ENCODE assay signal across 10 cellular contexts in the genomic region with DNA sequence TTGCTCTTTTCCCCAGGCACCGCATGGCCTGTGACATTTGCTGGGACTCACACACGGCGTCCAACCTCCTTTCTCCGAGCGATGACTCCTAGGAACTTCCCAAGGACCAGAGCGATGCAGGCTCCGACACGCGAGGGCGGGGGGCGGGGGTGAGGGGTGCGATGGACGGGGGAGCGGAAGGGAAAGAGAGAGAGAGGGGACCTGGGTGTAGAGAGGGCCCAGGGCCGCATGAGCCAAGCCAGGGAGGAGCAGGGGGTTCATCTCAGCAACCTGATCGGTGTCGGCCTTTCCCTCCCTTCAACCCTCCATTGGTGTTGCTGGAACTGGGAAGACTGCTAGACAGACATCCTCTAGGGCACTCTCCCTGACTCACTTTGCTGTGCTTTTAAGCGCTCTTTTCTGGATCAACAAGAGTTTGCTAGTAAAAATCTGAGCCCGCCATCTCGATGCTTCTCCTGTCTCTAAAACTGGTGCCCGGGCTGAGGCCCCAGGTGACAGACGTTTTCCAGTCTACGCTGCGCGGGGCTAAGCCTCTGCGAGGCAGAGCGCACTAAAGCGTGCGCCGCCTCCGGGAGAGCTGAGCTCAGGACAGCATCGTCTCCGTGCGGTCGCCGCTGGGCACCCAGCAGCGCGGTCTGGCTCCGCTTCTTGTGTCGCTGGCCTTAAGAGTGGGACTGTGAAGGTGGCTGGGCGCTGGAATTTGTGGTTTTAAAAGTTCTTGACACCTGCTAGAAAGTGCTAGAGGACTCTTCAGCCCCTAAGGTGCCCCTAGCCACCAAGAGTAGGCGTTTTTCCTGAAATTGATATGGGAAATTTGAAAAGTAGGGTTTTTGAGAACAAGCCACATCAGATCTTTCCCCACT. TPM values are rescaled to one million over a fixed set of nuclear protein-coding genes. Genes with fewer than 3 reads are reported as not detected.
A peak's percentile ranks its signal among the peaks of the same experiment; 100 is the strongest.
DNase-seq lines count a peak whose midpoint lies in the region; ATAC-seq, FAIRE-seq and TF ChIP-seq lines count a peak whose summit lies in the region.
"Had no signal": no experiment of that assay in that cellular context is flagged by ENCODE, and none has a peak within 500 bp of the region (broad histone marks: within the 10 kb centered on the region; RNA-seq: fewer than 3 reads in every experiment).

No MANE protein-coding gene starts in this region.

- DNase-seq in activated effector memory CD4-positive, alpha-beta T cell treated with anti-CD3 and anti-CD28 coated beads, Interleukin-2, amount 50 U/mL, for 16 hours, result peak; percentile 66
- no peak for DNase-seq in activated effector memory CD4-positive, alpha-beta T cell treated with Interleukin-2 at 50 U/mL for 16 hours
- no peak for DNase-seq in adipocyte (ENCODE audit: low read depth)
- no peak for DNase-seq in kidney epithelial cell (ENCODE audit: low read depth)
- DNase-seq in stimulated activated naive CD8-positive, alpha-beta T cell treated with anti-CD3 and anti-CD28 coated beads, Interleukin-15, Interleukin-2, amounts not matched to agents 100 U/mL and 50 U/mL, for 24 hours, result peak; percentile 43
- no peak for DNase-seq in D721Med (ENCODE audit: insufficient read length, low spot score)
- DNase-seq in HTR-8/SVneo (ENCODE audit: insufficient read length, low spot score), result no peak

- peaks cover 27% of the 10 kb centered on the region for H3K4me1 ChIP-seq in adipocyte (ENCODE audit: control insufficient read depth, insufficient read depth, low read length)

- H3K36me3 ChIP-seq in adipocyte (ENCODE audit: control insufficient read depth, insufficient read depth, low read length, severe bottlenecking) (no peaks in the 10 kb centered on the region), kidney epithelial cell (ENCODE audit: control insufficient read depth, insufficient read depth, low read length) (no peaks in the 10 kb centered on the region)

- no peak for FAIRE-seq in D721Med (lab: Jason Lieb, UNC)
- FAIRE-seq in HTR-8/SVneo (lab: Jason Lieb, UNC), result no peak

- H3K4me3 ChIP-seq in adipocyte (ENCODE audit: low read length) (peak overlapping the region; percentile 68), kidney epithelial cell (ENCODE audit: low read depth, low read length) (peak overlapping the region; percentile 9)
- H3K4me3 ChIP-seq: lung had no signal

- TF ChIP-seq CTCF in kidney epithelial cell (IDR thresholded peaks at IDR 0.05; ENCODE audit: insufficient read depth, low read length, poor library complexity, severe bottlenecking), result no peak
- no peak for TF ChIP-seq CTCF in D721Med (IDR thresholded peaks at IDR 0.05; ENCODE audit: insufficient read depth, missing control alignments)

- no peaks in the 10 kb centered on the region for H3K9me3 ChIP-seq in adipocyte (ENCODE audit: control insufficient read depth, low read length)

- no peak overlapping the region for H3K9ac ChIP-seq in adipocyte (ENCODE audit: low read length)

- no peaks in the 10 kb centered on the region for H3K27me3 ChIP-seq in adipocyte (replicated peaks; ENCODE audit: control insufficient read depth, insufficient read depth, low read length)
- peaks cover 23% of the 10 kb centered on the region for H3K27me3 ChIP-seq in kidney epithelial cell (ENCODE audit: control insufficient read depth, insufficient read depth, low read length)

- ATAC-seq in stimulated activated naive CD8-positive, alpha-beta T cell treated with anti-CD3 and anti-CD28 coated beads, Interleukin-15, Interleukin-2, amounts not matched to agents 100 U/mL and 50 U/mL, for 24 hours, result peak; percentile 70
- no peak for ATAC-seq in HG03045 (IDR thresholded peaks at IDR 0.05; ENCODE audit: unreplicated experiment)
- ATAC-seq: Panc1 had no signal

RNA-seq across cellular contexts. Expression of a gene that starts 1.0 kb away (rescaled TPM):
- total RNA-seq in kidney epithelial cell, result 0.29 and 0.68 TPM in 2 replicates

RNA-seq across cellular contexts. Expression of a gene that starts 21.6 kb away (rescaled TPM):
- total RNA-seq in kidney epithelial cell, result 35.7 and 36.7 TPM in 2 replicates

Comparison
In these comparisons a context has a peak if more than half of its experiments do, and no peak if none do; other contexts are left out.
1. DNase-seq: peak in activated effector memory CD4-positive, alpha-beta T cell treated with anti-CD3 and anti-CD28 coated beads, Interleukin-2, amount 50 U/mL, for 16 hours (single experiment) and stimulated activated naive CD8-positive, alpha-beta T cell treated with anti-CD3 and anti-CD28 coated beads, Interleukin-15, Interleukin-2, amounts not matched to agents 100 U/mL and 50 U/mL, for 24 hours (single experiment); none in activated effector memory CD4-positive, alpha-beta T cell treated with Interleukin-2 at 50 U/mL for 16 hours (single experiment), adipocyte (single experiment), kidney epithelial cell (single experiment), D721Med (single experiment) and HTR-8/SVneo (single experiment).